Comparison of ENCODE assay signal across 8 cellular contexts in the genomic region with DNA sequence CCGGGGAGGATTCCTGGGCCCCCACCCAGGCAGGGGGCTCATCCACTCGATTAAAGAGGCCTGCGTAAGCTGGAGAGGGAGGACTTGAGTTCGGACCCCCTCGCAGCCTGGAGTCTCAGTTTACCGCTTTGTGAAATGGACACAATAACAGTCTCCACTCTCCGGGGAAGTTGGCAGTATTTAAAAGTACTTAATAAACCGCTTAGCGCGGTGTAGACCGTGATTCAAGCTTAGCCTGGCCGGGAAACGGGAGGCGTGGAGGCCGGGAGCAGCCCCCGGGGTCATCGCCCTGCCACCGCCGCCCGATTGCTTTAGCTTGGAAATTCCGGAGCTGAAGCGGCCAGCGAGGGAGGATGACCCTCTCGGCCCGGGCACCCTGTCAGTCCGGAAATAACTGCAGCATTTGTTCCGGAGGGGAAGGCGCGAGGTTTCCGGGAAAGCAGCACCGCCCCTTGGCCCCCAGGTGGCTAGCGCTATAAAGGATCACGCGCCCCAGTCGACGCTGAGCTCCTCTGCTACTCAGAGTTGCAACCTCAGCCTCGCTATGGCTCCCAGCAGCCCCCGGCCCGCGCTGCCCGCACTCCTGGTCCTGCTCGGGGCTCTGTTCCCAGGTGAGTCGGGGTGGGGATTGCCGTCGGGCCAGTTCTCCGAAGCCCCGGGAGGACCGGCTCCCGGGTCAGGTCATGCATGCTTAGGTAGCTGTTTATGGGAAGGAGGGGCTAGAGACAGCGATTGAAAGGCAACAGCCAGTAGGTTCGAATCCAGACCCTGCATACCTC. TPM values are rescaled to one million over a fixed set of nuclear protein-coding genes. Genes with fewer than 3 reads are reported as not detected.
A peak's percentile ranks its signal among the peaks of the same experiment; 100 is the strongest.
DNase-seq lines count a peak whose midpoint lies in the region; ATAC-seq and TF ChIP-seq lines count a peak whose summit lies in the region.

A gene with protein sequence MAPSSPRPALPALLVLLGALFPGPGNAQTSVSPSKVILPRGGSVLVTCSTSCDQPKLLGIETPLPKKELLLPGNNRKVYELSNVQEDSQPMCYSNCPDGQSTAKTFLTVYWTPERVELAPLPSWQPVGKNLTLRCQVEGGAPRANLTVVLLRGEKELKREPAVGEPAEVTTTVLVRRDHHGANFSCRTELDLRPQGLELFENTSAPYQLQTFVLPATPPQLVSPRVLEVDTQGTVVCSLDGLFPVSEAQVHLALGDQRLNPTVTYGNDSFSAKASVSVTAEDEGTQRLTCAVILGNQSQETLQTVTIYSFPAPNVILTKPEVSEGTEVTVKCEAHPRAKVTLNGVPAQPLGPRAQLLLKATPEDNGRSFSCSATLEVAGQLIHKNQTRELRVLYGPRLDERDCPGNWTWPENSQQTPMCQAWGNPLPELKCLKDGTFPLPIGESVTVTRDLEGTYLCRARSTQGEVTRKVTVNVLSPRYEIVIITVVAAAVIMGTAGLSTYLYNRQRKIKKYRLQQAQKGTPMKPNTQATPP (plus strand): TSS at position 505 of the 779 bp plus-strand sequence. CDS start 40 bp downstream, at position 545.

- H3K4me3 Mint-ChIP-seq in activated naive CD8-positive, alpha-beta T cell treated with anti-CD3 and anti-CD28 coated beads, Interleukin-2, amount 50 U/mL, for 24 hours, result peak within 1 kb of the TSS; percentile 85

- intact Hi-C loops in sciatic nerve (cut with DNase I), result no loop called here

- DNase-seq in AG04450 (ENCODE audit: low read depth, low spot score) (no peak), T-helper 1 cell (peak; percentile 51 to 86 (median 67)), hepatic stellate cell (ENCODE audit: low spot score) (peak; percentile 55), sciatic nerve (ENCODE audit: low spot score) (peak; percentile 93), NCI-H774 (lab: John Stamatoyannopoulos, UW) (no peak)
- peak; percentile 84 for DNase-seq in activated naive CD8-positive, alpha-beta T cell treated with anti-CD3 and anti-CD28 coated beads, Interleukin-2, amount 50 U/mL, for 24 hours

- ATAC-seq in GM18907 (IDR thresholded peaks at IDR 0.05; ENCODE audit: unreplicated experiment), result peak; percentile 48
- peak; percentile 43 for ATAC-seq in HG03571 (IDR thresholded peaks at IDR 0.05; ENCODE audit: unreplicated experiment)
- ATAC-seq in activated naive CD8-positive, alpha-beta T cell treated with anti-CD3 and anti-CD28 coated beads, Interleukin-2, amount 50 U/mL, for 24 hours, result peak; percentile 66
- peak; percentile 83 for ATAC-seq in sciatic nerve

- no peaks in the 10 kb centered on the region for H3K9me3 Mint-ChIP-seq in activated naive CD8-positive, alpha-beta T cell treated with anti-CD3 and anti-CD28 coated beads, Interleukin-2, amount 50 U/mL, for 24 hours

- H3K4me3 ChIP-seq in AG04450 (ENCODE audit: low read depth, low read length), result peak within 1 kb of the TSS; percentile 63

- H3K4me1 Mint-ChIP-seq in activated naive CD8-positive, alpha-beta T cell treated with anti-CD3 and anti-CD28 coated beads, Interleukin-2, amount 50 U/mL, for 24 hours, result peaks cover 45% of the 10 kb centered on the region

- peak within 1 kb of the TSS; percentile 89 for H3K27ac Mint-ChIP-seq in activated naive CD8-positive, alpha-beta T cell treated with anti-CD3 and anti-CD28 coated beads, Interleukin-2, amount 50 U/mL, for 24 hours

- CTCF ChIA-PET in AG04450 (lab: Charles Lee), result interaction anchor here (1.5 to 5.9 kb wide), 5 partner anchors 11 to 121 kb away, joined by 5 to 85 read pairs (median 30); a partner anchor contains a TSS

- peaks cover 22% of the 10 kb centered on the region for H3K36me3 Mint-ChIP-seq in activated naive CD8-positive, alpha-beta T cell treated with anti-CD3 and anti-CD28 coated beads, Interleukin-2, amount 50 U/mL, for 24 hours (ENCODE audit: low read depth)

- no peaks in the 10 kb centered on the region for H3K27me3 Mint-ChIP-seq in activated naive CD8-positive, alpha-beta T cell treated with anti-CD3 and anti-CD28 coated beads, Interleukin-2, amount 50 U/mL, for 24 hours

- no peaks in the 10 kb centered on the region; the same call in 1 of the 2 replicates for H3K9me3 ChIP-seq in AG04450 (ENCODE audit: control insufficient read depth, insufficient read depth, low read length)

- peak within 1 kb of the TSS; percentile 39 for H3K27ac ChIP-seq in AG04450 (ENCODE audit: low read depth, low read length)

- POLR2A ChIA-PET in AG04450 (lab: Yijun Ruan, JAX), result interaction anchor here (0.7 to 3.3 kb wide), 9 partner anchors 9 to 120 kb away, joined by 3 to 17 read pairs (median 5); a partner anchor contains a TSS

- TF ChIP-seq CTCF in AG04450 (IDR thresholded peaks at IDR 0.05; ENCODE audit: low read depth, low read length), result no peak

- H3K27me3 ChIP-seq in AG04450 (ENCODE audit: control insufficient read depth, insufficient read depth, low read length), result no peaks in the 10 kb centered on the region

RNA-seq across cellular contexts. Expression of the gene that starts here (rescaled TPM):
- 40.4 and 57.0 TPM in 2 replicates for polyA plus RNA-seq in AG04450 (2011; rRNA removed)
- 35.9 and 50.3 TPM in 2 replicates for polyA minus RNA-seq in AG04450 (2011; rRNA and poly(A)+ RNA removed)
- total RNA-seq in sciatic nerve, result 30.7 TPM

Comparison
In these comparisons a context has a peak if more than half of its experiments do, and no peak if none do; other contexts are left out.
1. DNase-seq: peak in T-helper 1 cell (5 of 5), activated naive CD8-positive, alpha-beta T cell treated with anti-CD3 and anti-CD28 coated beads, Interleukin-2, amount 50 U/mL, for 24 hours (single experiment), hepatic stellate cell (single experiment) and sciatic nerve (single experiment); none in AG04450 (single experiment) and NCI-H774 (single experiment).
2. Peak in every context shown above with its lines, with median percentiles within 50 percentile points of each other: ATAC-seq.